Comparison of ENCODE assay signal across 10 cellular contexts in genomic region chr1:145960468-145961108, GRCh38. TPM values are rescaled to one million over a fixed set of nuclear protein-coding genes. Genes with fewer than 3 reads are reported as not detected.
DNase-seq lines count a peak whose midpoint lies in the region; ATAC-seq and TF ChIP-seq lines count a peak whose summit lies in the region.
"Had no signal": no experiment of that assay in that cellular context is flagged by ENCODE, and none has a peak within 500 bp of the region (broad histone marks: within the 10 kb centered on the region; RNA-seq: fewer than 3 reads in every experiment).

No MANE protein-coding gene starts in this region.

- no peak for TF ChIP-seq CTCF in epithelial cell of proximal tubule (conservative IDR thresholded peaks at IDR 0.05; ENCODE audit: low read depth, low read length)

- ATAC-seq in HG03442 (IDR thresholded peaks at IDR 0.05; ENCODE audit: unreplicated experiment), result no peak

- H3K27ac ChIP-seq in substantia nigra (ENCODE audit: low read depth, low read length, poor library complexity, severe bottlenecking), result peak overlapping the region; percentile 81
- H3K27ac ChIP-seq: 22Rv1, epithelial cell of prostate had no signal

- DNase-seq in NCI-H1417 (lab: John Stamatoyannopoulos, UW) (peak; percentile 69 to 81 (median 76)), NCI-H1417 treated with DMSO at 0.1 percent for 48 hours (lab: John Stamatoyannopoulos, UW) (no peak), NCI-H2196 treated with DMSO at 0.1 percent for 48 hours (lab: John Stamatoyannopoulos, UW; ENCODE audit: unreplicated experiment) (peak; percentile 51), epithelial cell of proximal tubule (ENCODE audit: low read depth) (no peak), midbrain (lab: John Stamatoyannopoulos, UW) (peak; percentile 34), substantia nigra (lab: John Stamatoyannopoulos, UW) (peak in 46 of 49 donors; percentile 23 to 93 (median 65))
- DNase-seq in activated CD8-positive, alpha-beta memory T cell treated with anti-CD3 and anti-CD28 coated beads, Interleukin-2, amount 50 U/mL, for 4 hours, result peak; percentile 50

- H3K4me3 ChIP-seq in epithelial cell of proximal tubule (ENCODE audit: low read depth, low read length), result peak overlapping the region; percentile 78

RNA-seq across cellular contexts. Expression of gene LIX1L, which starts 2.8 kb away (rescaled TPM):
- total RNA-seq in epithelial cell of proximal tubule, result 22.3 and 32.5 TPM in 2 replicates

RNA-seq across cellular contexts. Expression of gene ANKRD34A, which starts 3.8 kb away (rescaled TPM):
- total RNA-seq in epithelial cell of proximal tubule, result 0.06 and 0.14 TPM in 2 replicates

RNA-seq across cellular contexts. Expression of gene POLR3GL, which starts 3.9 kb away (rescaled TPM):
- total RNA-seq in epithelial cell of proximal tubule, result 15.6 and 16.1 TPM in 2 replicates

RNA-seq across cellular contexts. Expression of gene RBM8A, which starts 33.3 kb away (rescaled TPM):
- total RNA-seq in epithelial cell of proximal tubule, result 228 and 360 TPM in 2 replicates

RNA-seq across cellular contexts. Expression of gene TXNIP, which starts 35.8 kb away (rescaled TPM):
- 22.1 and 198 TPM in 2 replicates for total RNA-seq in epithelial cell of proximal tubule

Comparison
In these comparisons a context has a peak if more than half of its experiments do, and no peak if none do; other contexts are left out.
1. DNase-seq: peak in NCI-H1417 (3 of 3), NCI-H2196 treated with DMSO at 0.1 percent for 48 hours (single experiment), activated CD8-positive, alpha-beta memory T cell treated with anti-CD3 and anti-CD28 coated beads, Interleukin-2, amount 50 U/mL, for 4 hours (single experiment), midbrain (single experiment) and substantia nigra (46 of 49); none in NCI-H1417 treated with DMSO at 0.1 percent for 48 hours (single experiment) and epithelial cell of proximal tubule (single experiment).